12 cellular contexts compared by ENCODE assay signal in genomic region chr7:99406557-99406956, GRCh38. TPM values are rescaled to one million over a fixed set of nuclear protein-coding genes. Genes with fewer than 3 reads are reported as not detected.
DNase-seq lines count a peak whose midpoint lies in the region; ATAC-seq and TF ChIP-seq lines count a peak whose summit lies in the region.
"Had no signal": no experiment of that assay in that cellular context is flagged by ENCODE, and none has a peak within 500 bp of the region (broad histone marks: within the 10 kb centered on the region; RNA-seq: fewer than 3 reads in every experiment).

No MANE protein-coding gene starts in this region.

- POLR2A ChIA-PET in activated naive CD8-positive, alpha-beta T cell treated with anti-CD3 and anti-CD28 coated beads, Interleukin-2, amount 10 ng/mL, durations not matched to agents 7 days and 5 days (lab: Charles Lee): interaction anchor here (0.9 to 6.5 kb wide), 7 partner anchors 7 to 210 kb away, joined by 3 to 67 read pairs (median 3); partner anchors contain the start of genes CPSF4, PTCD1 and ZSCAN25

- H3K4me3 ChIP-seq in GM06990 (replicated peaks; ENCODE audit: low read depth, low read length) (peak overlapping the region; percentile 87), MG63 (peak overlapping the region; percentile 99)

- no peak for ATAC-seq in activated naive CD8-positive, alpha-beta T cell treated with anti-CD3 and anti-CD28 coated beads, Interleukin-2, amount 10 ng/mL, durations not matched to agents 7 days and 5 days (ENCODE audit: low read depth)
- ATAC-seq in HG02571 (IDR thresholded peaks at IDR 0.05; ENCODE audit: unreplicated experiment) (no peak), HG03378 (IDR thresholded peaks at IDR 0.05; ENCODE audit: unreplicated experiment) (no peak), HG02973 (IDR thresholded peaks at IDR 0.05; ENCODE audit: unreplicated experiment) (no peak), GM19324 (IDR thresholded peaks at IDR 0.05; ENCODE audit: low FRiP score, unreplicated experiment) (no peak)
- ATAC-seq: sciatic nerve had no signal

- H3K9me3 ChIP-seq in MG63: no peaks in the 10 kb centered on the region

- H3K9me3 Mint-ChIP-seq in activated naive CD8-positive, alpha-beta T cell treated with anti-CD3 and anti-CD28 coated beads, Interleukin-2, amount 10 ng/mL, durations not matched to agents 7 days and 5 days: no peaks in the 10 kb centered on the region
- no peaks in the 10 kb centered on the region for H3K9me3 Mint-ChIP-seq in nephron

- DNase-seq in GM06990 (ENCODE audit: extremely low read depth, insufficient read length) (no peak), MG63 (no peak)
- DNase-seq in activated naive CD8-positive, alpha-beta T cell treated with anti-CD3 and anti-CD28 coated beads, Interleukin-2, amount 10 ng/mL, durations not matched to agents 7 days and 5 days: no peak
- DNase-seq: brain microvascular endothelial cell, HCEC 1CT, hypothalamus had no signal

- no peaks in the 10 kb centered on the region for H3K27me3 Mint-ChIP-seq in activated naive CD8-positive, alpha-beta T cell treated with anti-CD3 and anti-CD28 coated beads, Interleukin-2, amount 10 ng/mL, durations not matched to agents 7 days and 5 days
- H3K27me3 Mint-ChIP-seq in nephron (ENCODE audit: low read depth): no peaks in the 10 kb centered on the region

- H3K36me3 Mint-ChIP-seq in activated naive CD8-positive, alpha-beta T cell treated with anti-CD3 and anti-CD28 coated beads, Interleukin-2, amount 10 ng/mL, durations not matched to agents 7 days and 5 days: peaks cover 21% of the 10 kb centered on the region
- peaks cover 36% of the 10 kb centered on the region for H3K36me3 Mint-ChIP-seq in nephron (ENCODE audit: low read depth)

- peak overlapping the region; percentile 92 for H3K4me3 Mint-ChIP-seq in activated naive CD8-positive, alpha-beta T cell treated with anti-CD3 and anti-CD28 coated beads, Interleukin-2, amount 10 ng/mL, durations not matched to agents 7 days and 5 days
- H3K4me3 Mint-ChIP-seq in nephron: peak overlapping the region; percentile 95 to 99 (median 99)

- peak; percentile 16 for TF ChIP-seq CTCF in GM06990 (IDR thresholded peaks at IDR 0.05; ENCODE audit: insufficient read depth, low read length, poor library complexity, severe bottlenecking)
- TF ChIP-seq CTCF in nephron (IDR thresholded peaks at IDR 0.05; ENCODE audit: unreplicated experiment in 3 of 3): no peak

- H3K36me3 ChIP-seq in GM06990 (ENCODE audit: control insufficient read depth, insufficient read depth, low read length) (peaks cover 22% of the 10 kb centered on the region), MG63 (peaks cover 22% of the 10 kb centered on the region)

- peaks cover 35% of the 10 kb centered on the region for H3K4me1 Mint-ChIP-seq in activated naive CD8-positive, alpha-beta T cell treated with anti-CD3 and anti-CD28 coated beads, Interleukin-2, amount 10 ng/mL, durations not matched to agents 7 days and 5 days
- peaks cover 32% of the 10 kb centered on the region for H3K4me1 Mint-ChIP-seq in nephron

- H3K27ac Mint-ChIP-seq in activated naive CD8-positive, alpha-beta T cell treated with anti-CD3 and anti-CD28 coated beads, Interleukin-2, amount 10 ng/mL, durations not matched to agents 7 days and 5 days: peak overlapping the region; percentile 69
- H3K27ac Mint-ChIP-seq in nephron: peak overlapping the region in 1 of 3 experiments; percentile 98

- no peaks in the 10 kb centered on the region for H3K27me3 ChIP-seq in GM06990 (replicated peaks; ENCODE audit: control insufficient read depth, insufficient read depth, low read length)
- H3K27me3 ChIP-seq in MG63: no peaks in the 10 kb centered on the region
- H3K27me3 ChIP-seq: brain microvascular endothelial cell had no signal

RNA-seq across cellular contexts. Expression of gene PDAP1, which starts 1.8 kb away (rescaled TPM):
- 156 and 207 TPM in 2 replicates for total RNA-seq in MG63 (2014; rRNA removed; shearing (Covaris generic); ENCODE audit: low replicate concordance)
- total RNA-seq in activated naive CD8-positive, alpha-beta T cell treated with anti-CD3 and anti-CD28 coated beads, Interleukin-2, amount 10 ng/mL, durations not matched to agents 7 days and 5 days: 10 to 100 TPM; 87.1 to 93.5 TPM

RNA-seq across cellular contexts. Expression of gene BUD31, which starts 2.2 kb away (rescaled TPM):
- total RNA-seq in MG63 (2014; rRNA removed; shearing (Covaris generic); ENCODE audit: low replicate concordance): 52.0 and 69.0 TPM in 2 replicates
- total RNA-seq in activated naive CD8-positive, alpha-beta T cell treated with anti-CD3 and anti-CD28 coated beads, Interleukin-2, amount 10 ng/mL, durations not matched to agents 7 days and 5 days: 10 to 100 TPM; 80.8 to 90.4 TPM

RNA-seq across cellular contexts. Expression of gene ARPC1B, which starts 32.0 kb away (rescaled TPM):
- total RNA-seq in MG63 (2014; rRNA removed; shearing (Covaris generic); ENCODE audit: low replicate concordance): 164 and 230 TPM in 2 replicates
- 100 to 1,000 TPM; 318 to 319 TPM for total RNA-seq in activated naive CD8-positive, alpha-beta T cell treated with anti-CD3 and anti-CD28 coated beads, Interleukin-2, amount 10 ng/mL, durations not matched to agents 7 days and 5 days

RNA-seq across cellular contexts. Expression of gene PTCD1, which starts 32.0 kb away (rescaled TPM):
- total RNA-seq in MG63 (2014; rRNA removed; shearing (Covaris generic); ENCODE audit: low replicate concordance): 6.9 and 7.3 TPM in 2 replicates
- total RNA-seq in activated naive CD8-positive, alpha-beta T cell treated with anti-CD3 and anti-CD28 coated beads, Interleukin-2, amount 10 ng/mL, durations not matched to agents 7 days and 5 days: 10 to 100 TPM; 10.7 to 11.1 TPM

RNA-seq across cellular contexts. Expression of gene CPSF4, which starts 32.2 kb away (rescaled TPM):
- 9.3 and 15.3 TPM in 2 replicates for total RNA-seq in MG63 (2014; rRNA removed; shearing (Covaris generic); ENCODE audit: low replicate concordance)
- total RNA-seq in activated naive CD8-positive, alpha-beta T cell treated with anti-CD3 and anti-CD28 coated beads, Interleukin-2, amount 10 ng/mL, durations not matched to agents 7 days and 5 days: 10 to 100 TPM; 61.5 to 62.1 TPM
